Comparison of ENCODE assay signal across 19 cellular contexts in genomic region chr12:76220980-76221379, GRCh38.
"Had no signal": no experiment of that assay in that cellular context is flagged by ENCODE, and none has a peak within 500 bp of the region (broad histone marks: within the 10 kb centered on the region; RNA-seq: fewer than 3 reads in every experiment).

No MANE protein-coding gene starts in this region.

- DNase-seq: activated CD4-positive, alpha-beta T cell treated with anti-CD3 and anti-CD28 coated beads for 1 hour; activated gamma-delta T cell; effector CD8-positive, alpha-beta T cell; foreskin melanocyte; glutamatergic neuron; hippocampal formation; kidney glomerular epithelial cell; midbrain; occipital lobe; posterior cingulate gyrus; retina; stimulated activated CD8-positive, alpha-beta memory T cell treated with anti-CD3 and anti-CD28 coated beads, Interleukin-4, amount 100 ng/mL, for 48 hours; stimulated activated naive CD4-positive, alpha-beta T cell; SW 1271; T-helper 2 cell; thyroid gland had no signal

- H3K9me3 Mint-ChIP-seq: activated naive CD4-positive, alpha-beta T cell treated with anti-CD3 and anti-CD28 coated beads, Interleukin-2, amount 50 U/mL, for 24 hours; nephron had no signal

- H3K27ac Mint-ChIP-seq: activated naive CD4-positive, alpha-beta T cell treated with anti-CD3 and anti-CD28 coated beads, Interleukin-2, amount 50 U/mL, for 24 hours; nephron had no signal

- H3K4me3 Mint-ChIP-seq: activated naive CD4-positive, alpha-beta T cell treated with anti-CD3 and anti-CD28 coated beads, Interleukin-2, amount 50 U/mL, for 24 hours; nephron had no signal

- H3K36me3 ChIP-seq: thyroid gland had no signal

- H3K4me1 Mint-ChIP-seq: activated naive CD4-positive, alpha-beta T cell treated with anti-CD3 and anti-CD28 coated beads, Interleukin-2, amount 50 U/mL, for 24 hours had no signal

- H3K27ac ChIP-seq: thyroid gland, VCaP had no signal

- H3K4me1 ChIP-seq: thyroid gland had no signal

- H3K36me3 Mint-ChIP-seq: activated naive CD4-positive, alpha-beta T cell treated with anti-CD3 and anti-CD28 coated beads, Interleukin-2, amount 50 U/mL, for 24 hours had no signal

- H3K9me3 ChIP-seq: thyroid gland had no signal

- H3K4me3 ChIP-seq: thyroid gland had no signal

- H3K27me3 ChIP-seq: thyroid gland had no signal
